Comparison of ENCODE assay signal across 1 cellular context in genomic region chr3:71238267-71238985, GRCh38.
TF ChIP-seq lines count a peak whose summit lies in the region.

No MANE protein-coding gene starts in this region.

TF ChIP-seq in HepG2, 621 proteins besides CTCF, POLR2A, EP300 and RAD21 (continued from another document):
- no peak for TF ChIP-seq MIER3 (CRISPR knock-in tag; IDR thresholded peaks at IDR 0.05; ENCODE audit: borderline replicate concordance)
- TF ChIP-seq SMARCE1 (IDR thresholded peaks at IDR 0.05; ENCODE audit: borderline replicate concordance) = no peak
